ENCODE assay signal across 20 cellular contexts in the genomic region with DNA sequence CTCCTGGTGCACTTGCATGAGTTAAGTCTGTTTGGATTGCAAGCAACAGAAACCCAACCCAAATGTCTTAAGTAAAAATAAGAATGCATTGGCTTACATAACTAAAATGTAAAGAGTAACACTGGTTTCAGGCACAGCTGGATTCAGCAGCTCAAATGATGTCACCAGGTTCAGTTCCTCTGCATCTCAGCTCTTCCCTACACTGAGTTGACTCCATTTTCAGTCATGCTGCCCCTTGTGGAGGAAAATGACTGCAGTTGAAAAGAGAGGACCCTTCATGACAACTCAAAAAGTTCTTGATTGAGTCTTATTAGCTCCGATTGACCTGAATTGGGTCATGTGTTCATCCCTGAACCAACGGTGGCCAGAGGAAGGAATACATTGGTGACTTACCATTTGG.
DNase-seq lines count a peak whose midpoint lies in the region; TF ChIP-seq lines count a peak whose summit lies in the region.
"Had no signal": no experiment of that assay in that cellular context is flagged by ENCODE, and none has a peak within 500 bp of the region (broad histone marks: within the 10 kb centered on the region; RNA-seq: fewer than 3 reads in every experiment).

No MANE protein-coding gene starts in this region.

- no peak for TF ChIP-seq POLR2A in NB4 (IDR thresholded peaks at IDR 0.05; ENCODE audit: extremely low read depth, insufficient read length)

- H3K27ac ChIP-seq in 22Rv1, result no peak overlapping the region
- H3K27ac ChIP-seq: heart left ventricle, pancreas, right lobe of liver, thoracic aorta had no signal

- TF ChIP-seq CTCF in 22Rv1 (IDR thresholded peaks at IDR 0.05), result peak; percentile 11
- TF ChIP-seq CTCF in GM12873 (IDR thresholded peaks at IDR 0.05; ENCODE audit: insufficient read depth, low read depth, low read length, missing control alignments), result peak; percentile 29
- peak; percentile 5 for TF ChIP-seq CTCF in NB4 (IDR thresholded peaks at IDR 0.05; ENCODE audit: low read depth, low read length)
- TF ChIP-seq CTCF in epithelial cell of proximal tubule (conservative IDR thresholded peaks at IDR 0.05; ENCODE audit: low read depth, low read length), result peak; percentile 38

- no peak overlapping the region for H3K4me3 ChIP-seq in NB4 (ENCODE audit: low read depth, low read length)
- no peak overlapping the region for H3K4me3 ChIP-seq in epithelial cell of proximal tubule (ENCODE audit: low read depth, low read length)
- H3K4me3 ChIP-seq: heart left ventricle, pancreas, right lobe of liver, thoracic aorta had no signal

- DNase-seq in NB4 (ENCODE audit: low read depth) (peak; percentile 4), epithelial cell of proximal tubule (ENCODE audit: low read depth) (no peak), NCI-H187 treated with DMSO at 0.1 percent for 48 hours (lab: John Stamatoyannopoulos, UW) (no peak), T1000 (lab: John Stamatoyannopoulos, UW) (no peak), NCI-H226 (no peak)
- DNase-seq in activated CD8-positive, alpha-beta memory T cell treated with anti-CD3 and anti-CD28 coated beads for 24 hours, result no peak
- DNase-seq: activated CD4-positive, alpha-beta T cell treated with anti-CD3 and anti-CD28 coated beads, Interleukin-2, amount 10 ng/mL, durations not matched to agents 7 days and 5 days; activated T-cell treated with anti-CD3 and anti-CD28 coated beads for 4 hours; CD4-positive, CD25-positive, alpha-beta regulatory T cell; effector memory CD8-positive, alpha-beta T cell; GOT3; heart left ventricle; islet precursor cell; NCI-H2081; pancreas; right lobe of liver; stimulated activated CD4-positive, alpha-beta T cell treated with anti-CD3 and anti-CD28 coated beads, Interleukin-15, amount 100 ng/mL, for 24 hours had no signal
